Comparison of ENCODE assay signal across 22 cellular contexts in genomic region chr2:171578156-171578803, GRCh38.
"Had no signal": no experiment of that assay in that cellular context is flagged by ENCODE, and none has a peak within 500 bp of the region (broad histone marks: within the 10 kb centered on the region; RNA-seq: fewer than 3 reads in every experiment).

No MANE protein-coding gene starts in this region.

- H3K27ac ChIP-seq: HL-60, RWPE1 had no signal

- H3K36me3 Mint-ChIP-seq: IgD-negative memory B cell had no signal

- FAIRE-seq: HTR-8/SVneo had no signal

- ATAC-seq: Panc1, PC-3 had no signal

- H3K4me3 Mint-ChIP-seq: IgD-negative memory B cell had no signal

- H3K4me2 ChIP-seq: SK-N-SH had no signal

- DNase-seq: KBM-7, NCI-H1092, NCI-H1105 treated with DMSO at 0.1 percent for 48 hours, NCI-H1417 treated with DMSO at 0.1 percent for 48 hours, NCI-H146, NCI-H1694 treated with DMSO at 0.1 percent for 48 hours, NCI-H1930, NCI-H2081, NCI-H2107, NCI-H2227 treated with DMSO at 0.1 percent for 48 hours, NCI-H524, NCI-H526 treated with DMSO at 0.1 percent for 48 hours, NCI-H748 treated with DMSO at 0.1 percent for 48 hours, PC-3, SHP77, SK-N-SH, SW 1271 had no signal

- H3K9me3 Mint-ChIP-seq: IgD-negative memory B cell had no signal

- H3K9me3 ChIP-seq: SK-N-SH had no signal

- H3K27ac Mint-ChIP-seq: IgD-negative memory B cell had no signal

- H3K9ac ChIP-seq: SK-N-SH had no signal
